ENCODE assay signal across 7 cellular contexts in genomic region chr20:64063389-64064144, GRCh38. TPM values are rescaled to one million over a fixed set of nuclear protein-coding genes. Genes with fewer than 3 reads are reported as not detected.
DNase-seq lines count a peak whose midpoint lies in the region; ATAC-seq and TF ChIP-seq lines count a peak whose summit lies in the region.

No MANE protein-coding gene starts in this region.

- H3K4me1 ChIP-seq in Peyer's patch (peaks cover 0 to 38% (median 34%) of the 10 kb centered on the region in 4 donors), ectodermal cell (ENCODE audit: control insufficient read depth, insufficient read depth, low read length) (peaks cover 11% of the 10 kb centered on the region)

- no peaks in the 10 kb centered on the region for H3K27me3 ChIP-seq in Peyer's patch
- peaks cover 4% of the 10 kb centered on the region for H3K27me3 ChIP-seq in ectodermal cell (ENCODE audit: control insufficient read depth, insufficient read depth, low read length, poor library complexity, severe bottlenecking)

- H3K4me3 ChIP-seq in Peyer's patch (peak overlapping the region; percentile 55 to 95 (median 86)), ectodermal cell (ENCODE audit: insufficient read depth, low read depth, low read length) (peak overlapping the region; percentile 87)

- TF ChIP-seq CTCF in Peyer's patch (IDR thresholded peaks at IDR 0.05), result no peak

- no peaks in the 10 kb centered on the region for H3K36me3 Mint-ChIP-seq in naive thymus-derived CD8-positive, alpha-beta T cell

- H3K9me3 ChIP-seq in Peyer's patch (no peaks in the 10 kb centered on the region), ectodermal cell (ENCODE audit: control insufficient read depth, low read length) (no peaks in the 10 kb centered on the region)

- no peaks in the 10 kb centered on the region for H3K9me3 Mint-ChIP-seq in naive thymus-derived CD8-positive, alpha-beta T cell

- no peak for TF ChIP-seq POLR2A in Peyer's patch (IDR thresholded peaks at IDR 0.05)

- H3K36me3 ChIP-seq in Peyer's patch, result no peaks in the 10 kb centered on the region
- H3K36me3 ChIP-seq in ectodermal cell (ENCODE audit: control insufficient read depth, insufficient read depth, low read length), result no peaks in the 10 kb centered on the region

- ATAC-seq in GM18909 (IDR thresholded peaks at IDR 0.05; ENCODE audit: poor library complexity, unreplicated experiment) (peak; percentile 0), HG03045 (IDR thresholded peaks at IDR 0.05; ENCODE audit: unreplicated experiment) (no peak)
- no peak for ATAC-seq in naive thymus-derived CD8-positive, alpha-beta T cell

- H3K27ac ChIP-seq in Peyer's patch (peak overlapping the region; percentile 66 to 85 (median 70)), ectodermal cell (ENCODE audit: insufficient read depth, low read depth, low read length, poor library complexity, severe bottlenecking) (no peak overlapping the region)

- DNase-seq in Peyer's patch (peak in 1 of 3 donors; percentile 67), NCI-H128 (lab: John Stamatoyannopoulos, UW; ENCODE audit: unreplicated experiment) (no peak), inferior parietal cortex (ENCODE audit: extremely low spot score) (no peak)
- DNase-seq in naive thymus-derived CD8-positive, alpha-beta T cell, result no peak

- 4% methylated on average over 51 of the region's 51 CpGs for WGBS in ectodermal cell, 2 experiments

- peak overlapping the region; percentile 81 to 92 (median 86) for H3K4me3 Mint-ChIP-seq in naive thymus-derived CD8-positive, alpha-beta T cell

- POLR2A ChIA-PET in naive thymus-derived CD8-positive, alpha-beta T cell (lab: Charles Lee), result interaction anchor here (0.6 to 2.7 kb wide), 14 partner anchors 9 to 325 kb away, joined by 3 to 38 read pairs (median 4); partner anchors contain the start of genes OPRL1, PRPF6, RGS19 and SAMD10

- H3K27ac Mint-ChIP-seq in naive thymus-derived CD8-positive, alpha-beta T cell, result peak overlapping the region; percentile 29 to 92 (median 72)

- H3K27me3 Mint-ChIP-seq in naive thymus-derived CD8-positive, alpha-beta T cell, result no peaks in the 10 kb centered on the region

- H3K4me1 Mint-ChIP-seq in naive thymus-derived CD8-positive, alpha-beta T cell, result peaks cover 21 to 50% (median 47%) of the 10 kb centered on the region in 4 donors

RNA-seq across cellular contexts. Expression of gene TCEA2, which starts 0.6 kb away (rescaled TPM):
- 10 to 100 TPM in 2 of 4 donors, 1 to 10 TPM in 2; 4.7 to 19.8 (median 8.3) TPM for total RNA-seq in Peyer's patch
- polyA plus RNA-seq in ectodermal cell (2013, experiment 1 of 4), result 83.8 TPM
- polyA plus RNA-seq in ectodermal cell (2013, experiment 2 of 4), result 79.4 TPM
- polyA plus RNA-seq in ectodermal cell (2013, experiment 3 of 4), result 76.7 TPM
- 95.2 TPM for polyA plus RNA-seq in ectodermal cell (2013, experiment 4 of 4)
- 10 to 100 TPM; 42.0 to 42.7 TPM for total RNA-seq in naive thymus-derived CD8-positive, alpha-beta T cell
- polyA plus RNA-seq in naive thymus-derived CD8-positive, alpha-beta T cell, result 10 to 100 TPM; 22.5 to 33.0 (median 32.1) TPM

RNA-seq across cellular contexts. Expression of gene SOX18, which starts 14.1 kb away (rescaled TPM):
- total RNA-seq in Peyer's patch, result 1 to 10 TPM in 3 of 4 donors, not detected in 1; 2.8 to 6.6 (median 3.4) TPM
- 0.20 TPM for polyA plus RNA-seq in ectodermal cell (2013, experiment 1 of 4)
- polyA plus RNA-seq in ectodermal cell (2013, experiment 2 of 4), result 0.16 TPM
- polyA plus RNA-seq in ectodermal cell (2013, experiment 3 of 4), result 0.16 TPM
- polyA plus RNA-seq in ectodermal cell (2013, experiment 4 of 4), result 0.20 TPM
- not detected for total RNA-seq in naive thymus-derived CD8-positive, alpha-beta T cell
- not detected for polyA plus RNA-seq in naive thymus-derived CD8-positive, alpha-beta T cell

RNA-seq across cellular contexts. Expression of gene RGS19, which starts 15.8 kb away (rescaled TPM):
- 10 to 100 TPM in 1 of 4 donors, 1 to 10 TPM in 3; 3.3 to 39.6 (median 6.8) TPM for total RNA-seq in Peyer's patch
- polyA plus RNA-seq in ectodermal cell (2013, experiment 1 of 4), result 11.5 TPM
- polyA plus RNA-seq in ectodermal cell (2013, experiment 2 of 4), result 9.4 TPM
- 8.2 TPM for polyA plus RNA-seq in ectodermal cell (2013, experiment 3 of 4)
- 9.6 TPM for polyA plus RNA-seq in ectodermal cell (2013, experiment 4 of 4)
- total RNA-seq in naive thymus-derived CD8-positive, alpha-beta T cell, result 10 to 100 TPM; 16.9 to 20.7 TPM
- 10 to 100 TPM; 50.9 to 67.5 (median 59.4) TPM for polyA plus RNA-seq in naive thymus-derived CD8-positive, alpha-beta T cell

RNA-seq across cellular contexts. Expression of gene OPRL1, which starts 16.3 kb away (rescaled TPM):
- under 1 TPM in 1 of 4 donors, not detected in 3; 0.27 TPM for total RNA-seq in Peyer's patch
- 2.6 TPM for polyA plus RNA-seq in ectodermal cell (2013, experiment 1 of 4)
- 3.1 TPM for polyA plus RNA-seq in ectodermal cell (2013, experiment 2 of 4)
- 2.3 TPM for polyA plus RNA-seq in ectodermal cell (2013, experiment 3 of 4)
- polyA plus RNA-seq in ectodermal cell (2013, experiment 4 of 4), result 3.2 TPM
- total RNA-seq in naive thymus-derived CD8-positive, alpha-beta T cell, result 1 to 10 TPM in 1 of 2 experiments, under 1 TPM in 1; 0.91 to 1.1 TPM
- polyA plus RNA-seq in naive thymus-derived CD8-positive, alpha-beta T cell, result 1 to 10 TPM in 1 of 3 donors, under 1 TPM in 2; 0.77 to 1.6 (median 0.82) TPM

RNA-seq across cellular contexts. Expression of gene LKAAEAR1, which starts 20.6 kb away (rescaled TPM):
- not detected for total RNA-seq in Peyer's patch
- not detected for polyA plus RNA-seq in ectodermal cell (2013, experiment 1 of 4)
- polyA plus RNA-seq in ectodermal cell (2013, experiment 2 of 4), result not detected
- not detected for polyA plus RNA-seq in ectodermal cell (2013, experiment 3 of 4)
- not detected for polyA plus RNA-seq in ectodermal cell (2013, experiment 4 of 4)
- total RNA-seq in naive thymus-derived CD8-positive, alpha-beta T cell, result not detected
- polyA plus RNA-seq in naive thymus-derived CD8-positive, alpha-beta T cell, result 1 to 10 TPM in 1 of 3 donors, under 1 TPM in 1, not detected in 1; 0.63 to 1.1 TPM
